ENCODE assay signal across 8 cellular contexts in genomic region chr12:21940972-21941521, GRCh38. TPM values are rescaled to one million over a fixed set of nuclear protein-coding genes. Genes with fewer than 3 reads are reported as not detected.
DNase-seq lines count a peak whose midpoint lies in the region; ATAC-seq, FAIRE-seq and TF ChIP-seq lines count a peak whose summit lies in the region.

Gene ABCC9, minus strand, starts transcription at chr12:21941426. Its CDS starts 4,752 bp downstream, at chr12:21936674.

- no peaks in the 10 kb centered on the region for H3K4me1 ChIP-seq in NT2/D1 (ENCODE audit: insufficient read depth, insufficient read length)

- H3K36me3 ChIP-seq in GM06990 (ENCODE audit: control insufficient read depth, insufficient read depth, low read length) (no peaks in the 10 kb centered on the region), NT2/D1 (ENCODE audit: insufficient read depth, insufficient read length, low read length) (no peaks in the 10 kb centered on the region)

- DNase-seq in GM06990 (ENCODE audit: extremely low read depth, insufficient read length) (peak; percentile 12), NT2/D1 (ENCODE audit: low read depth, low spot score) (peak; percentile 65), epithelial cell of proximal tubule (ENCODE audit: low read depth) (no peak), midbrain (lab: John Stamatoyannopoulos, UW) (peak; percentile 21), urothelium cell line (ENCODE audit: low spot score) (peak; percentile 16), RPMI8226 (no peak)
- no peak for DNase-seq in central memory CD4-positive, alpha-beta T cell

- H3K4me3 ChIP-seq in GM06990 (replicated peaks; ENCODE audit: low read depth, low read length) (no peak within 1 kb of the TSS), NT2/D1 (ENCODE audit: insufficient read length, low read depth) (peak within 1 kb of the TSS; percentile 73), epithelial cell of proximal tubule (ENCODE audit: low read depth, low read length) (peak within 1 kb of the TSS; percentile 43)

- H3K9ac ChIP-seq in NT2/D1 (ENCODE audit: insufficient read length, low read depth): peak within 1 kb of the TSS; percentile 72

- no peak for TF ChIP-seq CTCF in GM06990 (IDR thresholded peaks at IDR 0.05; ENCODE audit: insufficient read depth, low read length, poor library complexity, severe bottlenecking)
- TF ChIP-seq CTCF in epithelial cell of proximal tubule (conservative IDR thresholded peaks at IDR 0.05; ENCODE audit: low read depth, low read length): no peak

- no peak for ATAC-seq in HG03175 (IDR thresholded peaks at IDR 0.05; ENCODE audit: unreplicated experiment)

- H3K9me3 ChIP-seq in NT2/D1 (ENCODE audit: insufficient read depth, low read length): no peaks in the 10 kb centered on the region

- no peak for FAIRE-seq in urothelium cell line (lab: Jason Lieb, UNC)

- no peaks in the 10 kb centered on the region; the same call in none of the 2 replicates for H3K27me3 ChIP-seq in GM06990 (replicated peaks; ENCODE audit: control insufficient read depth, insufficient read depth, low read length)
- H3K27me3 ChIP-seq in NT2/D1 (ENCODE audit: insufficient read depth, insufficient read length): peaks cover 46% of the 10 kb centered on the region

RNA-seq across cellular contexts. Expression of gene ABCC9, which starts in this region (rescaled TPM):
- total RNA-seq in epithelial cell of proximal tubule: under 0.01 and 0.23 TPM in 2 replicates

Comparison
In these comparisons a context has a peak if more than half of its experiments do, and no peak if none do; other contexts are left out.
1. DNase-seq: peak in GM06990 (single experiment), NT2/D1 (single experiment), midbrain (single experiment) and urothelium cell line (single experiment); none in epithelial cell of proximal tubule (single experiment), RPMI8226 (single experiment) and central memory CD4-positive, alpha-beta T cell (single experiment).